In genomic region chr9:112333639-112334318, GRCh38 we compare ENCODE assay signal across 8 cellular contexts. TPM values are rescaled to one million over a fixed set of nuclear protein-coding genes. Genes with fewer than 3 reads are reported as not detected.
DNase-seq lines count a peak whose midpoint lies in the region; ATAC-seq and TF ChIP-seq lines count a peak whose summit lies in the region.

No MANE protein-coding gene starts in this region.

- peak; percentile 89 to 97 (median 93) for DNase-seq in CD8-positive, alpha-beta T cell
- DNase-seq in NCI-H82 (lab: John Stamatoyannopoulos, UW) (peak; percentile 98), dorsolateral prefrontal cortex (peak; percentile 74 to 93 (median 88)), lower lobe of right lung (peak; percentile 96)
- peak; percentile 96 for DNase-seq in activated CD4-positive, alpha-beta memory T cell treated with anti-CD3 and anti-CD28 coated beads for 36 hours
- peak; percentile 83 to 93 (median 92) for DNase-seq in stimulated activated CD4-positive, alpha-beta T cell treated with anti-CD3 and anti-CD28 coated beads, TNF-alpha, amount 100 ng/mL, for 1 hour (ENCODE audit: low read depth in 3 of 3, low spot score in 1 of 3)

- intact Hi-C loops in CD8-positive, alpha-beta T cell (cut with DNase I, micrococcal nuclease), result loop anchor here (1.0 to 10.0 kb wide), 25 partner anchors 15 to 1009 kb away; partner anchors contain the start of genes DNAJC25 (in 2 of the 2), INIP (in 2 of the 2), KIAA1958 (in 2 of the 2) and SNX30 (in 2 of the 2)
- intact Hi-C loops in activated CD4-positive, alpha-beta memory T cell treated with anti-CD3 and anti-CD28 coated beads for 36 hours (cut with micrococcal nuclease), result loop anchor here (1.0 to 5.0 kb wide), 16 partner anchors 15 to 808 kb away; partner anchors contain the start of genes DNAJC25, INIP, KIAA1958 and SNX30
- intact Hi-C loops in dorsolateral prefrontal cortex (cut with DNase I) (loop anchor here (2.0 to 10.0 kb wide), 5 partner anchors 44 to 699 kb away; partner anchors contain the start of genes UGCG (in 2 of the 2) and DNAJC25 (in 1 of the 2)), lower lobe of right lung (cut with DNase I) (no loop called here)

- H3K27ac Mint-ChIP-seq in CD8-positive, alpha-beta T cell, result peak overlapping the region; percentile 92
- H3K27ac Mint-ChIP-seq in activated CD4-positive, alpha-beta memory T cell treated with anti-CD3 and anti-CD28 coated beads for 36 hours, result peak overlapping the region; percentile 97

- peaks cover 30% of the 10 kb centered on the region for H3K4me1 ChIP-seq in CD8-positive, alpha-beta T cell (ENCODE audit: insufficient read depth, low read length)
- peaks cover 30% of the 10 kb centered on the region for H3K4me1 ChIP-seq in lower lobe of right lung

- POLR2A ChIA-PET in CD8-positive, alpha-beta T cell (lab: Charles Lee), result interaction anchor here (0.5 to 2.7 kb wide), 11 partner anchors 12 to 703 kb away, joined by 3 to 15 read pairs (median 4); partner anchors contain the start of genes DNAJC25, HSDL2, INIP and KIAA1958
- POLR2A ChIA-PET in activated CD4-positive, alpha-beta memory T cell treated with anti-CD3 and anti-CD28 coated beads for 36 hours (lab: Charles Lee), result interaction anchor here (0.6 to 2.1 kb wide), 7 partner anchors 16 to 437 kb away, joined by 3 to 13 read pairs (median 6); partner anchors contain the start of genes HSDL2, KIAA1958 and UGCG

- peaks cover 38% of the 10 kb centered on the region for H3K4me1 Mint-ChIP-seq in CD8-positive, alpha-beta T cell (ENCODE audit: low read depth)
- peaks cover 32% of the 10 kb centered on the region for H3K4me1 Mint-ChIP-seq in activated CD4-positive, alpha-beta memory T cell treated with anti-CD3 and anti-CD28 coated beads for 36 hours (ENCODE audit: low read depth)

- CTCF ChIA-PET in CD8-positive, alpha-beta T cell (lab: Charles Lee), result interaction anchor here (0.6 kb wide), 1 partner anchor 438 kb away, joined by 3 read pairs; no protein-coding TSS in a partner anchor
- CTCF ChIA-PET in activated CD4-positive, alpha-beta memory T cell treated with anti-CD3 and anti-CD28 coated beads for 36 hours (lab: Charles Lee), result interaction anchor here (0.6 to 2.4 kb wide), 10 partner anchors 18 to 239 kb away, joined by 3 to 11 read pairs (median 3); partner anchors contain the start of genes HSDL2 and SUSD1

- ATAC-seq in CD8-positive, alpha-beta T cell, result peak; percentile 83
- peak; percentile 74 for ATAC-seq in GM19452 (IDR thresholded peaks at IDR 0.05; ENCODE audit: unreplicated experiment)
- ATAC-seq in HG03571 (IDR thresholded peaks at IDR 0.05; ENCODE audit: unreplicated experiment), result peak; percentile 72
- peak; percentile 97 to 98 for ATAC-seq in lower lobe of right lung

- peaks cover 7% of the 10 kb centered on the region for H3K36me3 Mint-ChIP-seq in CD8-positive, alpha-beta T cell
- H3K36me3 Mint-ChIP-seq in activated CD4-positive, alpha-beta memory T cell treated with anti-CD3 and anti-CD28 coated beads for 36 hours, result no peaks in the 10 kb centered on the region

- no peaks in the 10 kb centered on the region for H3K9me3 ChIP-seq in CD8-positive, alpha-beta T cell (ENCODE audit: low read length)
- no peaks in the 10 kb centered on the region for H3K9me3 ChIP-seq in lower lobe of right lung

- H3K27me3 Mint-ChIP-seq in CD8-positive, alpha-beta T cell (ENCODE audit: low read depth), result no peaks in the 10 kb centered on the region
- no peaks in the 10 kb centered on the region for H3K27me3 Mint-ChIP-seq in activated CD4-positive, alpha-beta memory T cell treated with anti-CD3 and anti-CD28 coated beads for 36 hours

- TF ChIP-seq CTCF in CD8-positive, alpha-beta T cell (IDR thresholded peaks at IDR 0.05), result peak; percentile 20
- TF ChIP-seq CTCF in dorsolateral prefrontal cortex (IDR thresholded peaks at IDR 0.05 in 54 of 56, conservative IDR thresholded peaks at IDR 0.05 in 2 of 56; ENCODE audit: low read depth in 1 of 56, partially characterized antibody in 56 of 56) (peak in 54 of 56 donors; percentile 31 to 78 (median 54)), lower lobe of right lung (IDR thresholded peaks at IDR 0.05) (peak; percentile 53)

- peak overlapping the region; percentile 88 for H3K27ac ChIP-seq in CD8-positive, alpha-beta T cell (ENCODE audit: low read depth, low read length)
- H3K27ac ChIP-seq in dorsolateral prefrontal cortex (peak overlapping the region; percentile 82 to 99 (median 95)), lower lobe of right lung (peak overlapping the region; percentile 99)

- peak overlapping the region; percentile 79 for H3K4me3 Mint-ChIP-seq in CD8-positive, alpha-beta T cell
- H3K4me3 Mint-ChIP-seq in activated CD4-positive, alpha-beta memory T cell treated with anti-CD3 and anti-CD28 coated beads for 36 hours, result peak overlapping the region; percentile 92

- no peaks in the 10 kb centered on the region for H3K27me3 ChIP-seq in CD8-positive, alpha-beta T cell (ENCODE audit: insufficient read depth, low read length)
- H3K27me3 ChIP-seq in dorsolateral prefrontal cortex (no peaks in the 10 kb centered on the region), lower lobe of right lung (ENCODE audit: low read depth) (no peaks in the 10 kb centered on the region)

- H3K4me3 ChIP-seq in CD8-positive, alpha-beta T cell (ENCODE audit: low read depth, low read length), result peak overlapping the region; percentile 99
- H3K4me3 ChIP-seq in dorsolateral prefrontal cortex (peak overlapping the region; percentile 61 to 99 (median 90)), lower lobe of right lung (peak overlapping the region; percentile 84)

- H3K36me3 ChIP-seq in CD8-positive, alpha-beta T cell (ENCODE audit: insufficient read depth, low read length), result no peaks in the 10 kb centered on the region
- H3K36me3 ChIP-seq in lower lobe of right lung, result no peaks in the 10 kb centered on the region

- no peaks in the 10 kb centered on the region for H3K9me3 Mint-ChIP-seq in CD8-positive, alpha-beta T cell
- no peaks in the 10 kb centered on the region for H3K9me3 Mint-ChIP-seq in activated CD4-positive, alpha-beta memory T cell treated with anti-CD3 and anti-CD28 coated beads for 36 hours

RNA-seq across cellular contexts. Expression of gene PTBP3, which starts 0.4 kb away (rescaled TPM):
- total RNA-seq in CD8-positive, alpha-beta T cell, result 100 to 1,000 TPM in 1 of 2 experiments, 10 to 100 TPM in 1; 96.8 to 112 TPM
- 10 to 100 TPM; 87.2 to 92.3 TPM for total RNA-seq in activated CD4-positive, alpha-beta memory T cell treated with anti-CD3 and anti-CD28 coated beads for 36 hours
- total RNA-seq in dorsolateral prefrontal cortex (10 to 100 TPM; 17.5 to 75.7 (median 38.8) TPM), lower lobe of right lung (94.9 TPM)

RNA-seq across cellular contexts. Expression of gene HSDL2, which starts 46.1 kb away (rescaled TPM):
- 1 to 10 TPM; 3.0 to 4.0 TPM for total RNA-seq in CD8-positive, alpha-beta T cell
- 10 to 100 TPM; 24.8 to 26.3 TPM for total RNA-seq in activated CD4-positive, alpha-beta memory T cell treated with anti-CD3 and anti-CD28 coated beads for 36 hours
- 10 to 100 TPM; 20.7 to 71.5 (median 37.1) TPM for total RNA-seq in dorsolateral prefrontal cortex
- 55.3 TPM for total RNA-seq in lower lobe of right lung

Comparison
In these comparisons a context has a peak if more than half of its experiments do, and no peak if none do; other contexts are left out.
1. Peak in every context shown above with its lines: DNase-seq, ATAC-seq, H3K4me3 ChIP-seq and H3K27ac ChIP-seq.
2. RNA of gene HSDL2, which starts 46.1 kb away (total RNA-seq): 55.3 TPM in lower lobe of right lung (single experiment), 20.7 to 71.5 TPM in dorsolateral prefrontal cortex and 24.8 to 26.3 TPM in activated CD4-positive, alpha-beta memory T cell treated with anti-CD3 and anti-CD28 coated beads for 36 hours; 3.0 to 4.0 TPM in CD8-positive, alpha-beta T cell; every median in the first group is over 4 times any median in the second.